Comparison of ENCODE assay signal across 1 cellular context in the genomic region with DNA sequence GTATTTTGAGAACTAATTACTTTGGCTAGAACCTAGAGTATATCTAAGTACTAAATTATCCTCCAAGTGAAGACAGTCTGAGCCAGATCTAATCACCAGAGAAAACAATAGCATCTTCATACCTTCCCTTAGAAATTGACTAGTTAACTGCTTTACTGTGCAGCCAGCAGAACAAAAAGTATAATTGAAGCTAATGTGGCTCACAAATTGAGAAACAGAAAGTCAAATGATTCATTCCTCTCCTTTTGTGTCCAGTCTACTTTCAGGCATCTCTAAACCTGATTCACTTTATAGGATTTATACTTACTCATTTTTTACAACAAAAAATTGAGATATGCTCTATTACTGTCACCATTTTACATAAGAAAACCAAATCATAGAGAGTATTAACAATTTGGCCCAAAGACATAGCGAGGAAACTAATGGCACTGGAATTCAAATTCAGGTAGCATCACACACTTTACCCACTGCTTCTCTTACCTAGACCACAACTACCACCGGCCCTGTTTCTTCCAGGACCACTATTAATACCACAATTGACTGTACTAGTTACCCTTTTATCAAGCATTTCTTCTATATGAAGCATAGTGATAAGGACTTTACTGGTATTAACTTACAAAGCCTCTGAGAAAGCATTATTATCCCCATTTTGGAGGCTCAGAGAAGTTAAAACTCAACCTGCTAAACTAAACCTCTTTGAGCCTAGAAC.
TF ChIP-seq lines count a peak whose summit lies in the region.

No MANE protein-coding gene starts in this region.

TF ChIP-seq in GM23338, 12 proteins besides CTCF, POLR2A, EP300 and RAD21 (continued from another document):
- TF ChIP-seq, protein P1, sequence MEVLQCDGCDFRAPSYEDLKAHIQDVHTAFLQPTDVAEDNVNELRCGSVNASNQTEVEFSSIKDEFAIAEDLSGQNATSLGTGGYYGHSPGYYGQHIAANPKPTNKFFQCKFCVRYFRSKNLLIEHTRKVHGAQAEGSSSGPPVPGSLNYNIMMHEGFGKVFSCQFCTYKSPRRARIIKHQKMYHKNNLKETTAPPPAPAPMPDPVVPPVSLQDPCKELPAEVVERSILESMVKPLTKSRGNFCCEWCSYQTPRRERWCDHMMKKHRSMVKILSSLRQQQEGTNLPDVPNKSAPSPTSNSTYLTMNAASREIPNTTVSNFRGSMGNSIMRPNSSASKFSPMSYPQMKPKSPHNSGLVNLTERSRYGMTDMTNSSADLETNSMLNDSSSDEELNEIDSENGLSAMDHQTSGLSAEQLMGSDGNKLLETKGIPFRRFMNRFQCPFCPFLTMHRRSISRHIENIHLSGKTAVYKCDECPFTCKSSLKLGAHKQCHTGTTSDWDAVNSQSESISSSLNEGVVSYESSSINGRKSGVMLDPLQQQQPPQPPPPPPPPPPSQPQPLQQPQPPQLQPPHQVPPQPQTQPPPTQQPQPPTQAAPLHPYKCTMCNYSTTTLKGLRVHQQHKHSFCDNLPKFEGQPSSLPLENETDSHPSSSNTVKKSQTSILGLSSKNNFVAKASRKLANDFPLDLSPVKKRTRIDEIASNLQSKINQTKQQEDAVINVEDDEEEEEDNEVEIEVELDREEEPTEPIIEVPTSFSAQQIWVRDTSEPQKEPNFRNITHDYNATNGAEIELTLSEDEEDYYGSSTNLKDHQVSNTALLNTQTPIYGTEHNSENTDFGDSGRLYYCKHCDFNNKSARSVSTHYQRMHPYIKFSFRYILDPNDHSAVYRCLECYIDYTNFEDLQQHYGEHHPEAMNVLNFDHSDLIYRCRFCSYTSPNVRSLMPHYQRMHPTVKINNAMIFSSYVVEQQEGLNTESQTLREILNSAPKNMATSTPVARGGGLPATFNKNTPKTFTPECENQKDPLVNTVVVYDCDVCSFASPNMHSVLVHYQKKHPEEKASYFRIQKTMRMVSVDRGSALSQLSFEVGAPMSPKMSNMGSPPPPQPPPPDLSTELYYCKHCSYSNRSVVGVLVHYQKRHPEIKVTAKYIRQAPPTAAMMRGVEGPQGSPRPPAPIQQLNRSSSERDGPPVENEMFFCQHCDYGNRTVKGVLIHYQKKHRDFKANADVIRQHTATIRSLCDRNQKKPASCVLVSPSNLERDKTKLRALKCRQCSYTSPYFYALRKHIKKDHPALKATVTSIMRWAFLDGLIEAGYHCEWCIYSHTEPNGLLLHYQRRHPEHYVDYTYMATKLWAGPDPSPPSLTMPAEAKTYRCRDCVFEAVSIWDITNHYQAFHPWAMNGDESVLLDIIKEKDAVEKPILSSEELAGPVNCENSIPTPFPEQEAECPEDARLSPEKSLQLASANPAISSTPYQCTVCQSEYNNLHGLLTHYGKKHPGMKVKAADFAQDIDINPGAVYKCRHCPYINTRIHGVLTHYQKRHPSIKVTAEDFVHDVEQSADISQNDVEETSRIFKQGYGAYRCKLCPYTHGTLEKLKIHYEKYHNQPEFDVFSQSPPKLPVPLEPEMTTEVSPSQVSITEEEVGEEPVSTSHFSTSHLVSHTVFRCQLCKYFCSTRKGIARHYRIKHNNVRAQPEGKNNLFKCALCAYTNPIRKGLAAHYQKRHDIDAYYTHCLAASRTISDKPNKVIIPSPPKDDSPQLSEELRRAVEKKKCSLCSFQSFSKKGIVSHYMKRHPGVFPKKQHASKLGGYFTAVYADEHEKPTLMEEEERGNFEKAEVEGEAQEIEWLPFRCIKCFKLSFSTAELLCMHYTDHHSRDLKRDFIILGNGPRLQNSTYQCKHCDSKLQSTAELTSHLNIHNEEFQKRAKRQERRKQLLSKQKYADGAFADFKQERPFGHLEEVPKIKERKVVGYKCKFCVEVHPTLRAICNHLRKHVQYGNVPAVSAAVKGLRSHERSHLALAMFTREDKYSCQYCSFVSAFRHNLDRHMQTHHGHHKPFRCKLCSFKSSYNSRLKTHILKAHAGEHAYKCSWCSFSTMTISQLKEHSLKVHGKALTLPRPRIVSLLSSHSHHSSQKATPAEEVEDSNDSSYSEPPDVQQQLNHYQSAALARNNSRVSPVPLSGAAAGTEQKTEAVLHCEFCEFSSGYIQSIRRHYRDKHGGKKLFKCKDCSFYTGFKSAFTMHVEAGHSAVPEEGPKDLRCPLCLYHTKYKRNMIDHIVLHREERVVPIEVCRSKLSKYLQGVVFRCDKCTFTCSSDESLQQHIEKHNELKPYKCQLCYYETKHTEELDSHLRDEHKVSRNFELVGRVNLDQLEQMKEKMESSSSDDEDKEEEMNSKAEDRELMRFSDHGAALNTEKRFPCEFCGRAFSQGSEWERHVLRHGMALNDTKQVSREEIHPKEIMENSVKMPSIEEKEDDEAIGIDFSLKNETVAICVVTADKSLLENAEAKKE (CRISPR knock-in tag; IDR thresholded peaks at IDR 0.05) = no peak
- TF ChIP-seq NANOG (IDR thresholded peaks at IDR 0.05; ENCODE audit: borderline replicate concordance) = no peak
- TF ChIP-seq REST (IDR thresholded peaks at IDR 0.05; ENCODE audit: unreplicated experiment) = no peak
- TF ChIP-seq ZNF114 (CRISPR knock-in tag; IDR thresholded peaks at IDR 0.05) = no peak
- TF ChIP-seq STAT1 (IDR thresholded peaks at IDR 0.05; ENCODE audit: unreplicated experiment) = no peak
- no peak for TF ChIP-seq EZH2 (IDR thresholded peaks at IDR 0.05; ENCODE audit: low read depth, unreplicated experiment)
- TF ChIP-seq ETS1 (IDR thresholded peaks at IDR 0.05) = no peak
